Comparison of ENCODE assay signal across 34 cellular contexts in genomic region chr10:47404937-47405336, GRCh38. TPM values are rescaled to one million over a fixed set of nuclear protein-coding genes. Genes with fewer than 3 reads are reported as not detected.
"Had no signal": no experiment of that assay in that cellular context is flagged by ENCODE, and none has a peak within 500 bp of the region (broad histone marks: within the 10 kb centered on the region; RNA-seq: fewer than 3 reads in every experiment).

No MANE protein-coding gene starts in this region.

- H3K36me3 Mint-ChIP-seq: activated naive CD8-positive, alpha-beta T cell treated with anti-CD3 and anti-CD28 coated beads, Interleukin-2, amount 10 ng/mL, durations not matched to agents 7 days and 5 days; memory B cell; natural killer cell; stimulated activated naive B cell treated with anti-CD40 and anti-IgM and Interleukin-4, amounts not matched to agents 10 μg/mL and 1 μg/mL and 100 μg/mL, for 72 hours had no signal

- ATAC-seq: activated CD4-positive, CD25-positive, alpha-beta regulatory T cell treated with anti-CD3 and anti-CD28 coated beads, Interleukin-2, amount 50 U/mL, for 24 hours; effector memory CD8-positive, alpha-beta T cell; foreskin keratinocyte; natural killer cell; stimulated activated naive B cell treated with anti-CD40 and anti-IgM and Interleukin-4, amounts not matched to agents 10 μg/mL and 1 μg/mL and 100 μg/mL, for 72 hours; T-helper 17 cell had no signal

- H3K9me3 ChIP-seq: heart left ventricle, neutrophil, tibial nerve had no signal

- H3K27ac ChIP-seq: foreskin keratinocyte, heart left ventricle, neutrophil, tibial nerve, WERI-Rb-1 had no signal

- H3K27me3 Mint-ChIP-seq: activated naive CD8-positive, alpha-beta T cell treated with anti-CD3 and anti-CD28 coated beads, Interleukin-2, amount 10 ng/mL, durations not matched to agents 7 days and 5 days; progenitor cell of endocrine pancreas had no signal

- H3K4me1 Mint-ChIP-seq: activated naive CD8-positive, alpha-beta T cell treated with anti-CD3 and anti-CD28 coated beads, Interleukin-2, amount 10 ng/mL, durations not matched to agents 7 days and 5 days; memory B cell; natural killer cell; stimulated activated naive B cell treated with anti-CD40 and anti-IgM and Interleukin-4, amounts not matched to agents 10 μg/mL and 1 μg/mL and 100 μg/mL, for 72 hours had no signal

- DNase-seq: activated CD4-positive, alpha-beta T cell treated with anti-CD3 and anti-CD28 coated beads for 48 hours; activated CD4-positive, alpha-beta T cell treated with anti-CD3 and anti-CD28 coated beads, Interleukin-2, amount 50 U/mL, for 48 hours; activated CD8-positive, alpha-beta memory T cell treated with anti-CD3 and anti-CD28 coated beads, Interleukin-2, amount 50 U/mL, for 4 hours; activated naive CD4-positive, alpha-beta T cell treated with anti-CD3 and anti-CD28 coated beads for 36 hours; activated naive CD8-positive, alpha-beta T cell treated with anti-CD3 and anti-CD28 coated beads, Interleukin-2, amount 10 ng/mL, durations not matched to agents 7 days and 5 days; activated T-cell treated with anti-CD3 and anti-CD28 coated beads, Interleukin-2, amount 50 U/mL, for 1 hour; caudate nucleus; cortex of kidney; effector memory CD8-positive, alpha-beta T cell; erythroblast; foreskin keratinocyte; hypothalamus; natural killer cell; stimulated activated CD4-positive, alpha-beta T cell treated with anti-CD3 and anti-CD28 coated beads, Interleukin-15, amount 100 ng/mL, for 24 hours; stimulated activated CD4-positive, alpha-beta T cell treated with anti-CD3 and anti-CD28 coated beads, Interleukin-2, amount 100 ng/mL, for 24 hours; stimulated activated naive B cell treated with anti-CD40 and anti-IgM and Interleukin-4, amounts not matched to agents 10 μg/mL and 1 μg/mL and 100 μg/mL, for 72 hours; T-helper 17 cell; T1000 had no signal

- H3K27me3 ChIP-seq: foreskin keratinocyte, heart left ventricle, tibial nerve had no signal

- H3K9me3 Mint-ChIP-seq: activated naive CD4-positive, alpha-beta T cell treated with anti-CD3 and anti-CD28 coated beads for 36 hours; activated naive CD8-positive, alpha-beta T cell treated with anti-CD3 and anti-CD28 coated beads, Interleukin-2, amount 10 ng/mL, durations not matched to agents 7 days and 5 days; activated T-helper 1 cell treated with anti-CD3 and anti-CD28 coated beads, Interleukin-12 subunit alpha, Interleukin-12 subunit beta, Interleukin-2, Interleukin-4 antibody, amounts not matched to agents 30 ng/mL and 10 ng/mL and 1 ng/mL, durations not matched to agents 14 hours and 24 hours and 36 hours; effector memory CD8-positive, alpha-beta T cell; memory B cell; natural killer cell; stimulated activated naive B cell treated with anti-CD40 and anti-IgM and Interleukin-4, amounts not matched to agents 10 μg/mL and 1 μg/mL and 100 μg/mL, for 72 hours had no signal

- H3K36me3 ChIP-seq: heart left ventricle, neutrophil, tibial nerve, WERI-Rb-1 had no signal

- H3K4me3 ChIP-seq: heart left ventricle, tibial nerve had no signal

- H3K27ac Mint-ChIP-seq: activated naive CD4-positive, alpha-beta T cell treated with anti-CD3 and anti-CD28 coated beads for 36 hours; activated naive CD8-positive, alpha-beta T cell treated with anti-CD3 and anti-CD28 coated beads, Interleukin-2, amount 10 ng/mL, durations not matched to agents 7 days and 5 days; activated T-helper 1 cell treated with anti-CD3 and anti-CD28 coated beads, Interleukin-12 subunit alpha, Interleukin-12 subunit beta, Interleukin-2, Interleukin-4 antibody, amounts not matched to agents 30 ng/mL and 10 ng/mL and 1 ng/mL, durations not matched to agents 14 hours and 24 hours and 36 hours; effector memory CD8-positive, alpha-beta T cell; memory B cell; natural killer cell; progenitor cell of endocrine pancreas; stimulated activated naive B cell treated with anti-CD40 and anti-IgM and Interleukin-4, amounts not matched to agents 10 μg/mL and 1 μg/mL and 100 μg/mL, for 72 hours; T-helper 17 cell had no signal

- H3K4me3 Mint-ChIP-seq: activated naive CD4-positive, alpha-beta T cell treated with anti-CD3 and anti-CD28 coated beads for 36 hours; activated naive CD8-positive, alpha-beta T cell treated with anti-CD3 and anti-CD28 coated beads, Interleukin-2, amount 10 ng/mL, durations not matched to agents 7 days and 5 days; activated T-helper 1 cell treated with anti-CD3 and anti-CD28 coated beads, Interleukin-12 subunit alpha, Interleukin-12 subunit beta, Interleukin-2, Interleukin-4 antibody, amounts not matched to agents 30 ng/mL and 10 ng/mL and 1 ng/mL, durations not matched to agents 14 hours and 24 hours and 36 hours; effector memory CD8-positive, alpha-beta T cell; memory B cell; natural killer cell; stimulated activated naive B cell treated with anti-CD40 and anti-IgM and Interleukin-4, amounts not matched to agents 10 μg/mL and 1 μg/mL and 100 μg/mL, for 72 hours; T-helper 17 cell had no signal

- FAIRE-seq: urothelium cell line had no signal

RNA-seq across cellular contexts. Expression of gene ZNF488, which starts 20.8 kb away (rescaled TPM):
- total RNA-seq: activated naive CD8-positive, alpha-beta T cell treated with anti-CD3 and anti-CD28 coated beads, Interleukin-2, amount 10 ng/mL, durations not matched to agents 7 days and 5 days; activated T-helper 1 cell treated with anti-CD3 and anti-CD28 coated beads, Interleukin-12 subunit alpha, Interleukin-12 subunit beta, Interleukin-2, Interleukin-4 antibody, amounts not matched to agents 30 ng/mL and 10 ng/mL and 1 ng/mL, durations not matched to agents 14 hours and 24 hours and 36 hours; natural killer cell; T-helper 17 cell had no signal

RNA-seq across cellular contexts. Expression of gene RBP3, which starts 56.8 kb away (rescaled TPM):
- total RNA-seq: activated CD8-positive, alpha-beta memory T cell treated with anti-CD3 and anti-CD28 coated beads for 36 hours; activated naive CD4-positive, alpha-beta T cell treated with anti-CD3 and anti-CD28 coated beads for 36 hours; activated naive CD8-positive, alpha-beta T cell treated with anti-CD3 and anti-CD28 coated beads, Interleukin-2, amount 10 ng/mL, durations not matched to agents 7 days and 5 days; activated T-helper 1 cell treated with anti-CD3 and anti-CD28 coated beads, Interleukin-12 subunit alpha, Interleukin-12 subunit beta, Interleukin-2, Interleukin-4 antibody, amounts not matched to agents 30 ng/mL and 10 ng/mL and 1 ng/mL, durations not matched to agents 14 hours and 24 hours and 36 hours; chondrocyte; foreskin keratinocyte; heart left ventricle; kidney epithelial cell; lower leg skin; natural killer cell; osteocyte; renal cortical epithelial cell; T-helper 17 cell; temporal lobe; tibial nerve had no signal
- polyA plus RNA-seq: foreskin keratinocyte, heart left ventricle had no signal
